21 cellular contexts compared by ENCODE assay signal in the genomic region with DNA sequence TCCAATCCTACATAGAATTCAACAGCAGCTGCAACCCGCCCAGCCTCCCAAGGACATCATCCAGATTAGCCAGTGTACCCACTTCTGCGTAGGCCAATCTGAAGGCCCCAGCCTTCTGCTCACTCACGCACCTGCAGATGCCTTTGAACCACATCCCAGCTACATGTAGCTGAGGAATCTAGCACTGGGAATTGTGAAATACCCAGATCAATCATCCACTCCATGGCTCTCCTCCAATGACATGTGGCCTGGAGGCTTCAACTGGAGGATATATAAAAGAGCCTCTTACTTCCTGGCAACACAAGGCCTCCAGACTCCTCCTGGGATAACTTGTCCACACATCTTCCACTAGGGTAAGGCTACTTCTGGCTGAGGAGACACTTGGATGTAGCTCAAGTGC. TPM values are rescaled to one million over a fixed set of nuclear protein-coding genes. Genes with fewer than 3 reads are reported as not detected.
"Had no signal": no experiment of that assay in that cellular context is flagged by ENCODE, and none has a peak within 500 bp of the region (broad histone marks: within the 10 kb centered on the region; RNA-seq: fewer than 3 reads in every experiment).

A gene with protein sequence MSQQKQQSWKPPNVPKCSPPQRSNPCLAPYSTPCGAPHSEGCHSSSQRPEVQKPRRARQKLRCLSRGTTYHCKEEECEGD (plus strand): TSS at position 301 of the 400 bp plus-strand sequence. CDS start 665 bp downstream, outside the sequence.

- H3K4me1 ChIP-seq: SJSA1 had no signal

- H3K36me3 ChIP-seq: SJSA1 had no signal

- H3K27me3 ChIP-seq: SJSA1 had no signal

- H3K4me3 ChIP-seq: SJSA1, SK-N-MC had no signal

- H3K9me3 ChIP-seq: SJSA1 had no signal

- H3K27ac ChIP-seq: SJSA1, SK-N-MC had no signal

- DNase-seq: Karpas-422, KG1, MM.1S, NCI-H1092 treated with DMSO at 0.1 percent for 48 hours, NCI-H1436, NCI-H187, NCI-H2029, NCI-H2081 treated with DMSO at 0.1 percent for 48 hours, NCI-H2171, NCI-H226, NCI-H446, NCI-H510A, NCI-H524 treated with DMSO at 0.1 percent for 48 hours, NCI-H69, NCI-H774, Right ventricle myocardium superior, RPMI8226, SIG-M5 had no signal

RNA-seq across cellular contexts. Expression of the gene that starts here (rescaled TPM):
- total RNA-seq: HT-29, Right ventricle myocardium superior, SJSA1 had no signal
